In genomic region chr19:33193864-33194362, GRCh38 we compare ENCODE assay signal across 8 cellular contexts. TPM values are rescaled to one million over a fixed set of nuclear protein-coding genes. Genes with fewer than 3 reads are reported as not detected.
DNase-seq lines count a peak whose midpoint lies in the region; TF ChIP-seq lines count a peak whose summit lies in the region.

Gene LRP3 (plus strand): TSS chr19:33194330. CDS start chr19:33194786, 456 bp downstream.

- H3K9me3 Mint-ChIP-seq in activated T-cell treated with anti-CD3 and anti-CD28 coated beads, Interleukin-2, amount 50 U/mL, for 24 hours, result no peaks in the 10 kb centered on the region
- no peaks in the 10 kb centered on the region for H3K9me3 Mint-ChIP-seq in type B pancreatic cell

- H3K4me1 Mint-ChIP-seq in activated T-cell treated with anti-CD3 and anti-CD28 coated beads, Interleukin-2, amount 50 U/mL, for 24 hours (ENCODE audit: low read depth), result peaks cover 3% of the 10 kb centered on the region
- H3K4me1 Mint-ChIP-seq in type B pancreatic cell (ENCODE audit: unreplicated experiment), result no peaks in the 10 kb centered on the region

- peak within 1 kb of the TSS; percentile 52 for H3K4me3 Mint-ChIP-seq in activated T-cell treated with anti-CD3 and anti-CD28 coated beads, Interleukin-2, amount 50 U/mL, for 24 hours
- H3K4me3 Mint-ChIP-seq in type B pancreatic cell, result peak within 1 kb of the TSS; percentile 89

- no peaks in the 10 kb centered on the region for H3K36me3 Mint-ChIP-seq in activated T-cell treated with anti-CD3 and anti-CD28 coated beads, Interleukin-2, amount 50 U/mL, for 24 hours (ENCODE audit: low read depth)
- no peaks in the 10 kb centered on the region for H3K36me3 Mint-ChIP-seq in type B pancreatic cell

- H3K27me3 Mint-ChIP-seq in activated T-cell treated with anti-CD3 and anti-CD28 coated beads, Interleukin-2, amount 50 U/mL, for 24 hours, result peaks cover 58% of the 10 kb centered on the region
- peaks cover 28% of the 10 kb centered on the region for H3K27me3 Mint-ChIP-seq in type B pancreatic cell

- H3K27ac Mint-ChIP-seq in activated T-cell treated with anti-CD3 and anti-CD28 coated beads, Interleukin-2, amount 50 U/mL, for 24 hours, result no peak within 1 kb of the TSS
- peak within 1 kb of the TSS; percentile 75 for H3K27ac Mint-ChIP-seq in type B pancreatic cell

- no peak for TF ChIP-seq CTCF in type B pancreatic cell (conservative IDR thresholded peaks at IDR 0.05)

- no peak for DNase-seq in activated T-cell treated with anti-CD3 and anti-CD28 coated beads, Interleukin-2, amount 50 U/mL, for 24 hours
- no peak for DNase-seq in activated T-cell treated with anti-CD3 and anti-CD28 coated beads, Interleukin-2, amount 50 U/mL, for 1 hour
- peak; percentile 59 for DNase-seq in midbrain (lab: John Stamatoyannopoulos, UW)
- DNase-seq in type B pancreatic cell (ENCODE audit: extremely low spot score, unreplicated experiment), result peak; percentile 67
- no peak for DNase-seq in stimulated activated CD4-positive, alpha-beta T cell treated with anti-CD3 and anti-CD28 coated beads, Interleukin-1b, Interleukin-23, amount 100 ng/mL, for 48 hours
- DNase-seq in glomerular visceral epithelial cell (ENCODE audit: extremely low spot score), result no peak

- in situ Hi-C loops in endometrial microvascular endothelial cells (cut with HindIII; ENCODE audit: inconsistent ontology term, low pct_unique_long_range_greater_than_20kb, low sequenced_read_pairs), result no loop called here

TF ChIP-seq in PFSK-1, 5 proteins besides CTCF, POLR2A, EP300 and RAD21:
- TF ChIP-seq POLR2AphosphoS5 (IDR thresholded peaks at IDR 0.05; ENCODE audit: low read depth, low read length) (no peak), FOXP2 (optimal IDR thresholded peaks at IDR 0.05; ENCODE audit: borderline replicate concordance, extremely low read depth, extremely low read length, insufficient read depth) (no peak), SIN3A (IDR thresholded peaks at IDR 0.05; ENCODE audit: borderline replicate concordance, insufficient read depth, low read length) (no peak), REST (IDR thresholded peaks at IDR 0.05; ENCODE audit: insufficient read depth in 1 of 2, low read depth in 2 of 2, low read length in 2 of 2) (peak; percentile 46 to 77; a peak in 2 of 4 replicates), TAF1 (IDR thresholded peaks at IDR 0.05; ENCODE audit: borderline replicate concordance, insufficient read depth, low read length) (no peak)

RNA-seq across cellular contexts. Expression of gene LRP3, which starts in this region (rescaled TPM):
- polyA plus RNA-seq in PFSK-1 (2012; ENCODE audit: insufficient read length, low read depth), result 39.8 TPM
- total RNA-seq in endometrial microvascular endothelial cells (ENCODE audit: inconsistent ontology term) (31.9 TPM), type B pancreatic cell (ENCODE audit: low replicate concordance) (24.2 and 49.6 TPM in 2 replicates)

Comparison
In these comparisons a context has a peak if more than half of its experiments do, and no peak if none do; other contexts are left out.
1. DNase-seq: peak in midbrain (single experiment) and type B pancreatic cell (single experiment); none in activated T-cell treated with anti-CD3 and anti-CD28 coated beads, Interleukin-2, amount 50 U/mL, for 24 hours (single experiment), activated T-cell treated with anti-CD3 and anti-CD28 coated beads, Interleukin-2, amount 50 U/mL, for 1 hour (single experiment), stimulated activated CD4-positive, alpha-beta T cell treated with anti-CD3 and anti-CD28 coated beads, Interleukin-1b, Interleukin-23, amount 100 ng/mL, for 48 hours (single experiment) and glomerular visceral epithelial cell (single experiment).